In genomic region chr6:29632789-29633531, GRCh38 we compare ENCODE assay signal across 8 cellular contexts. TPM values are rescaled to one million over a fixed set of nuclear protein-coding genes. Genes with fewer than 3 reads are reported as not detected.
DNase-seq lines count a peak whose midpoint lies in the region; ATAC-seq and TF ChIP-seq lines count a peak whose summit lies in the region.

GABBR1 (minus strand) TSS chr6:29633183; CDS start chr6:29632385, 798 bp downstream.

- TF ChIP-seq CTCF in MM.1S (IDR thresholded peaks at IDR 0.05; ENCODE audit: low read length) = no peak
- no peak for TF ChIP-seq CTCF in suprapubic skin (IDR thresholded peaks at IDR 0.05)

- H3F3A ChIP-seq in MM.1S (ENCODE audit: insufficient read depth, low read length) = no peaks in the 10 kb centered on the region

- H3K9ac ChIP-seq in MM.1S (ENCODE audit: low read length) (peak within 1 kb of the TSS; percentile 41; the same call in 1 of the 2 replicates), SK-N-MC (ENCODE audit: insufficient read length) (peak within 1 kb of the TSS; percentile 76)

- no peaks in the 10 kb centered on the region for H3K9me3 Mint-ChIP-seq in activated naive CD4-positive, alpha-beta T cell treated with anti-CD3 and anti-CD28 coated beads for 36 hours

- H3K4me3 ChIP-seq in MM.1S (ENCODE audit: low read length) (peak within 1 kb of the TSS; percentile 85), SK-N-MC (peak within 1 kb of the TSS; percentile 95), neuron (ENCODE audit: low read length) (peak within 1 kb of the TSS; percentile 58), suprapubic skin (peak within 1 kb of the TSS; percentile 67)

- H3K36me3 ChIP-seq in MM.1S (replicated peaks; ENCODE audit: insufficient read depth, low read length) (no peaks in the 10 kb centered on the region), SK-N-MC (ENCODE audit: insufficient read depth, low read length) (no peaks in the 10 kb centered on the region), neuron (ENCODE audit: insufficient read depth, low read length) (no peaks in the 10 kb centered on the region), suprapubic skin (no peaks in the 10 kb centered on the region)

- peak within 1 kb of the TSS; percentile 90 for H3K4me2 ChIP-seq in MM.1S (ENCODE audit: low read depth, low read length)

- H3K27me3 Mint-ChIP-seq in activated naive CD4-positive, alpha-beta T cell treated with anti-CD3 and anti-CD28 coated beads for 36 hours (ENCODE audit: low read depth) = no peaks in the 10 kb centered on the region

- no peak for TF ChIP-seq POLR2A in suprapubic skin (IDR thresholded peaks at IDR 0.05)

- no peaks in the 10 kb centered on the region for H3K9me2 ChIP-seq in MM.1S (replicated peaks; ENCODE audit: insufficient read depth, low read length)

- H3K27me3 ChIP-seq in MM.1S (replicated peaks; ENCODE audit: insufficient read depth, low read length) (no peaks in the 10 kb centered on the region), neuron (ENCODE audit: insufficient read depth, low read length) (no peaks in the 10 kb centered on the region), suprapubic skin (no peaks in the 10 kb centered on the region)

- intact Hi-C loops in activated naive CD4-positive, alpha-beta T cell treated with anti-CD3 and anti-CD28 coated beads for 36 hours (cut with micrococcal nuclease) = loop anchor here (2.0 kb wide), 1 partner anchor 16 kb away; no protein-coding TSS in a partner anchor

- no peaks in the 10 kb centered on the region for H3K9me3 ChIP-seq in MM.1S (replicated peaks; ENCODE audit: insufficient read depth, low read length)
- no peaks in the 10 kb centered on the region for H3K9me3 ChIP-seq in SK-N-MC (ENCODE audit: low read depth, low read length)
- H3K9me3 ChIP-seq in neuron (ENCODE audit: low read length) = no peaks in the 10 kb centered on the region
- no peaks in the 10 kb centered on the region for H3K9me3 ChIP-seq in suprapubic skin

- no peaks in the 10 kb centered on the region for H4K20me1 ChIP-seq in MM.1S (ENCODE audit: insufficient read depth, low read length)

- 0% methylated on average over 32 of the region's 57 CpGs for WGBS in suprapubic skin

- H2AFZ ChIP-seq in MM.1S (ENCODE audit: low read length) (peak within 1 kb of the TSS; percentile 90), neuron (ENCODE audit: low read depth, low read length) (peak within 1 kb of the TSS; percentile 88)

- ATAC-seq in GM21717 (IDR thresholded peaks at IDR 0.05; ENCODE audit: unreplicated experiment) = peak; percentile 73

- CTCF ChIA-PET in activated naive CD4-positive, alpha-beta T cell treated with anti-CD3 and anti-CD28 coated beads for 36 hours (lab: Charles Lee) = interaction anchor here (0.6 to 1.9 kb wide), 4 partner anchors 17 to 534 kb away, joined by 3 to 14 read pairs (median 6); no protein-coding TSS in a partner anchor

- H3K27ac ChIP-seq in MM.1S (ENCODE audit: low read length) (no peak within 1 kb of the TSS), SK-N-MC (peak within 1 kb of the TSS; percentile 64; the same call in 1 of the 2 replicates), suprapubic skin (peak within 1 kb of the TSS; percentile 15)

- peak within 1 kb of the TSS; percentile 74 for H3K4me3 Mint-ChIP-seq in activated naive CD4-positive, alpha-beta T cell treated with anti-CD3 and anti-CD28 coated beads for 36 hours

- no peaks in the 10 kb centered on the region for H3K36me3 Mint-ChIP-seq in activated naive CD4-positive, alpha-beta T cell treated with anti-CD3 and anti-CD28 coated beads for 36 hours (ENCODE audit: low read depth)

- H3K79me2 ChIP-seq in MM.1S (ENCODE audit: low read length) = no peaks in the 10 kb centered on the region

- peak; percentile 98 for DNase-seq in COLO829 (ENCODE audit: low spot score)
- DNase-seq in MM.1S = peak; percentile 63
- no peak for DNase-seq in SK-N-MC (ENCODE audit: low read depth, low spot score)
- DNase-seq in activated naive CD4-positive, alpha-beta T cell treated with anti-CD3 and anti-CD28 coated beads for 36 hours = peak; percentile 77
- peak; percentile 84 for DNase-seq in foreskin melanocyte
- DNase-seq in suprapubic skin (ENCODE audit: low spot score in 2 of 2) = peak; percentile 92 to 94

- H3K4me1 ChIP-seq in MM.1S (ENCODE audit: low read length) (0 out of 2 replicates have a peak, but pooled peaks cover 5% of the 10 kb centered on the region), neuron (ENCODE audit: insufficient read depth, low read length) (peaks cover 26% of the 10 kb centered on the region), suprapubic skin (peaks cover 34% of the 10 kb centered on the region)

- H3K27ac Mint-ChIP-seq in activated naive CD4-positive, alpha-beta T cell treated with anti-CD3 and anti-CD28 coated beads for 36 hours = no peak within 1 kb of the TSS

- H3K4me1 Mint-ChIP-seq in activated naive CD4-positive, alpha-beta T cell treated with anti-CD3 and anti-CD28 coated beads for 36 hours (ENCODE audit: low read depth) = peaks cover 38% of the 10 kb centered on the region

- no peak for TF ChIP-seq EP300 in suprapubic skin (IDR thresholded peaks at IDR 0.05)

RNA-seq across cellular contexts. Expression of gene GABBR1, which starts in this region (rescaled TPM):
- 10 to 100 TPM in 1 of 2 experiments, 1 to 10 TPM in 1; 8.0 to 11.2 TPM for total RNA-seq in activated naive CD4-positive, alpha-beta T cell treated with anti-CD3 and anti-CD28 coated beads for 36 hours
- total RNA-seq in suprapubic skin = 10 to 100 TPM; 16.4 to 78.1 (median 31.1) TPM
